19 cellular contexts compared by ENCODE assay signal in the genomic region with DNA sequence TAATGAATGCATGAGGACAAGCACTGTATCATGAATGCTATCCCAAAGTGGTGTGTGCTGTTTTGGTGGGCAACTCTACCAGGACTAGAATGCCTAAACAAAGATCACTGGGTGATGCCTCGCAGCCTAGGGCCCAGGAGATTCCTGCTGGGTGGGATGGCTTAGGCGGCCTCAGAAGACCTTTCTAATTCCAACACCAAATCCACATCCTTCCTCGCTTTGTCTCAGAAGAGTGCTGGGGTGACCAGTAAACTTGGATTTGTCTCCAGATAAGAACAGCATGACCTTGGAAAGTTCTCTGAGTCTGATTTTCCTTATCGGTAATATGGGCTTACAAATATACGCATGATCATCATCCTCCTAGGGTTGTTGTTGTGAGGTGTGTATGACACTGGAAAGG.
DNase-seq lines count a peak whose midpoint lies in the region; ATAC-seq and TF ChIP-seq lines count a peak whose summit lies in the region.
"Had no signal": no experiment of that assay in that cellular context is flagged by ENCODE, and none has a peak within 500 bp of the region (broad histone marks: within the 10 kb centered on the region; RNA-seq: fewer than 3 reads in every experiment).

No MANE protein-coding gene starts in this region.

- TF ChIP-seq POLR2A in heart left ventricle (IDR thresholded peaks at IDR 0.05): no peak

- H3K9me3 ChIP-seq in heart left ventricle (no peaks in the 10 kb centered on the region), left ventricle myocardium inferior (replicated peaks) (no peaks in the 10 kb centered on the region), right atrium auricular region (no peaks in the 10 kb centered on the region), upper lobe of right lung (no peaks in the 10 kb centered on the region)
- H3K9me3 ChIP-seq: A549; BLaER1 treated with 17β-estradiol and CSF1 and Interleukin-3, amounts not matched to agents 10 nM and 100 nM; Caco-2 had no signal

- peaks cover 0 to 12% (median 2%) of the 10 kb centered on the region in 12 donors for H3K4me1 ChIP-seq in heart left ventricle
- H3K4me1 ChIP-seq in left ventricle myocardium inferior: peaks cover 14% of the 10 kb centered on the region
- H3K4me1 ChIP-seq in right atrium auricular region: no peaks in the 10 kb centered on the region
- no peaks in the 10 kb centered on the region for H3K4me1 ChIP-seq in upper lobe of right lung
- H3K4me1 ChIP-seq: A549; BLaER1 treated with 17β-estradiol and CSF1 and Interleukin-3, amounts not matched to agents 10 nM and 100 nM; Caco-2 had no signal

- no peak overlapping the region for H3K27ac Mint-ChIP-seq in activated CD4-positive, alpha-beta memory T cell treated with anti-CD3 and anti-CD28 coated beads, Interleukin-2, amount 10 ng/mL, durations not matched to agents 7 days and 5 days
- H3K27ac Mint-ChIP-seq: B cell; CD4-positive, alpha-beta T cell; CD8-positive, alpha-beta T cell had no signal

- intact Hi-C loops in heart left ventricle (cut with DNase I) (loop anchor here in 1 of 10 donors (5.0 kb wide), 1 partner anchor 34 kb away; no protein-coding TSS in a partner anchor), Right ventricle myocardium superior (cut with DNase I) (no loop called here), left ventricle myocardium inferior (cut with micrococcal nuclease) (no loop called here), upper lobe of right lung (cut with DNase I) (no loop called here)

- POLR2A ChIA-PET in activated CD4-positive, alpha-beta memory T cell treated with anti-CD3 and anti-CD28 coated beads, Interleukin-2, amount 10 ng/mL, durations not matched to agents 7 days and 5 days (lab: Charles Lee): no interaction called here

- H3K27me3 Mint-ChIP-seq in activated CD4-positive, alpha-beta memory T cell treated with anti-CD3 and anti-CD28 coated beads, Interleukin-2, amount 10 ng/mL, durations not matched to agents 7 days and 5 days: no peaks in the 10 kb centered on the region
- H3K27me3 Mint-ChIP-seq: CD4-positive, alpha-beta T cell had no signal

- no peak for DNase-seq in heart left ventricle
- no peak for DNase-seq in Right ventricle myocardium superior
- DNase-seq in left ventricle myocardium inferior: no peak
- no peak for DNase-seq in right atrium auricular region (ENCODE audit: low spot score)
- peak; percentile 7 for DNase-seq in iPS-NIHi7 (ENCODE audit: extremely low spot score)
- no peak for DNase-seq in upper lobe of right lung
- no peak for DNase-seq in activated CD4-positive, alpha-beta memory T cell treated with anti-CD3 and anti-CD28 coated beads, Interleukin-2, amount 10 ng/mL, durations not matched to agents 7 days and 5 days
- DNase-seq: AML-193; Caco-2; Calu3; CD4-positive, alpha-beta T cell; CD8-positive, alpha-beta T cell; DMS79 treated with DMSO at 0.1 percent for 48 hours; GF-D8 had no signal

- H3K27me3 ChIP-seq in heart left ventricle (no peaks in the 10 kb centered on the region), left ventricle myocardium inferior (ENCODE audit: low read depth) (no peaks in the 10 kb centered on the region), right atrium auricular region (no peaks in the 10 kb centered on the region), upper lobe of right lung (no peaks in the 10 kb centered on the region)
- H3K27me3 ChIP-seq: BLaER1 treated with 17β-estradiol and CSF1 and Interleukin-3, amounts not matched to agents 10 nM and 100 nM had no signal

- no peaks in the 10 kb centered on the region for H3K4me1 Mint-ChIP-seq in activated CD4-positive, alpha-beta memory T cell treated with anti-CD3 and anti-CD28 coated beads, Interleukin-2, amount 10 ng/mL, durations not matched to agents 7 days and 5 days
- H3K4me1 Mint-ChIP-seq: B cell had no signal

- ATAC-seq in heart left ventricle (peak in 3 of 4 donors; percentile 46 to 70 (median 52)), Right ventricle myocardium superior (ENCODE audit: poor library complexity) (no peak), upper lobe of right lung (peak; percentile 34)
- ATAC-seq: A549; CD8-positive, alpha-beta T cell had no signal

- H3K27ac ChIP-seq in heart left ventricle (peak overlapping the region in 11 of 12 donors; percentile 7 to 74 (median 46)), left ventricle myocardium inferior (replicated peaks) (peak overlapping the region; percentile 62), right atrium auricular region (no peak overlapping the region), upper lobe of right lung (no peak overlapping the region)
- H3K27ac ChIP-seq: 22Rv1; A549; BLaER1 treated with 17β-estradiol and CSF1 and Interleukin-3, amounts not matched to agents 10 nM and 100 nM; C4-2B had no signal

- WGBS in heart left ventricle, 4 donors: 62 to 68% (median 66%) methylated on average over 5 of the region's 5 CpGs

- H3K36me3 ChIP-seq in heart left ventricle: no peaks in the 10 kb centered on the region
- H3K36me3 ChIP-seq in left ventricle myocardium inferior: no peaks in the 10 kb centered on the region
- H3K36me3 ChIP-seq in right atrium auricular region: no peaks in the 10 kb centered on the region
- no peaks in the 10 kb centered on the region for H3K36me3 ChIP-seq in upper lobe of right lung
- H3K36me3 ChIP-seq: BLaER1 treated with 17β-estradiol and CSF1 and Interleukin-3, amounts not matched to agents 10 nM and 100 nM had no signal

- TF ChIP-seq CTCF in heart left ventricle (IDR thresholded peaks at IDR 0.05) (no peak), left ventricle myocardium inferior (IDR thresholded peaks at IDR 0.05; ENCODE audit: borderline replicate concordance) (no peak), right atrium auricular region (IDR thresholded peaks at IDR 0.05) (no peak), upper lobe of right lung (IDR thresholded peaks at IDR 0.05) (no peak)

- H3K9me3 Mint-ChIP-seq in activated CD4-positive, alpha-beta memory T cell treated with anti-CD3 and anti-CD28 coated beads, Interleukin-2, amount 10 ng/mL, durations not matched to agents 7 days and 5 days: no peaks in the 10 kb centered on the region
- H3K9me3 Mint-ChIP-seq: CD4-positive, alpha-beta T cell; CD8-positive, alpha-beta T cell had no signal

- H3K4me3 ChIP-seq in heart left ventricle (no peak overlapping the region), left ventricle myocardium inferior (no peak overlapping the region), right atrium auricular region (no peak overlapping the region), upper lobe of right lung (no peak overlapping the region)
- H3K4me3 ChIP-seq: A549; BLaER1 treated with 17β-estradiol and CSF1 and Interleukin-3, amounts not matched to agents 10 nM and 100 nM had no signal

- H3K4me3 Mint-ChIP-seq in activated CD4-positive, alpha-beta memory T cell treated with anti-CD3 and anti-CD28 coated beads, Interleukin-2, amount 10 ng/mL, durations not matched to agents 7 days and 5 days: no peak overlapping the region
- H3K4me3 Mint-ChIP-seq: B cell; CD4-positive, alpha-beta T cell; CD8-positive, alpha-beta T cell had no signal

- CTCF ChIA-PET in activated CD4-positive, alpha-beta memory T cell treated with anti-CD3 and anti-CD28 coated beads, Interleukin-2, amount 10 ng/mL, durations not matched to agents 7 days and 5 days (lab: Charles Lee): no interaction called here

- no peaks in the 10 kb centered on the region for H3K36me3 Mint-ChIP-seq in activated CD4-positive, alpha-beta memory T cell treated with anti-CD3 and anti-CD28 coated beads, Interleukin-2, amount 10 ng/mL, durations not matched to agents 7 days and 5 days (ENCODE audit: low read depth)
- H3K36me3 Mint-ChIP-seq: CD8-positive, alpha-beta T cell had no signal

Comparison
In these comparisons a context has a peak if more than half of its experiments do, and no peak if none do; other contexts are left out.
1. H3K27ac ChIP-seq: peak in heart left ventricle (11 of 12) and left ventricle myocardium inferior (single experiment); none in right atrium auricular region (0 of 2) and upper lobe of right lung (single experiment).